Comparison of ENCODE assay signal across 8 cellular contexts in genomic region chr15:70023769-70024491, GRCh38.
A peak's percentile ranks its signal among the peaks of the same experiment; 100 is the strongest.
DNase-seq lines count a peak whose midpoint lies in the region; ATAC-seq and FAIRE-seq lines count a peak whose summit lies in the region.

No MANE protein-coding gene starts in this region.

- peak; percentile 17 for DNase-seq in DMS79 treated with DMSO at 0.1 percent for 48 hours (lab: John Stamatoyannopoulos, UW)
- peak; percentile 14 for DNase-seq in NCI-H2107 treated with DMSO at 0.1 percent for 48 hours (lab: John Stamatoyannopoulos, UW; ENCODE audit: unreplicated experiment)
- DNase-seq in epithelial cell of prostate (ENCODE audit: low read depth, low spot score) = no peak
- peak; percentile 80 for DNase-seq in posterior vena cava (ENCODE audit: low spot score)
- no peak for DNase-seq in neuronal stem cell (ENCODE audit: low spot score)
- no peak for DNase-seq in HTR-8/SVneo (ENCODE audit: insufficient read length, low spot score)

- ATAC-seq in HG03442 (IDR thresholded peaks at IDR 0.05; ENCODE audit: unreplicated experiment) = no peak
- ATAC-seq in HG03460 (IDR thresholded peaks at IDR 0.05; ENCODE audit: unreplicated experiment) = no peak

- H3K27me3 ChIP-seq in neuronal stem cell (ENCODE audit: control insufficient read depth in 3 of 3, insufficient read depth in 3 of 3, low read depth in 1 of 3, low read length in 3 of 3) = peaks cover 0 to 23% (median 0%) of the 10 kb centered on the region in 3 experiments

- H3K23ac ChIP-seq in neuronal stem cell (ENCODE audit: low read depth, low read length, poor library complexity) = no peak overlapping the region

- WGBS in neuronal stem cell (ENCODE audit: extremely low coverage in 2 of 2, insufficient read length in 2 of 2, insufficient replicate concordance in 1 of 2), 2 donors = no CpG with 5 or more reads among the region's 16 CpGs

- no peak overlapping the region for H3K4me3 ChIP-seq in neuronal stem cell (ENCODE audit: low read length in 2 of 2)

- peaks cover 4 to 6% of the 10 kb centered on the region in 2 donors for H3K9me3 ChIP-seq in neuronal stem cell (replicated peaks in 1 of 2; ENCODE audit: control insufficient read depth in 2 of 2, insufficient read depth in 1 of 2, low read depth in 1 of 2, low read length in 2 of 2)

- no peak overlapping the region for H4K91ac ChIP-seq in neuronal stem cell (ENCODE audit: low read depth, low read length, poor library complexity)

- H3K9ac ChIP-seq in neuronal stem cell (ENCODE audit: low read depth, low read length, poor library complexity) = no peak overlapping the region

- H2BK15ac ChIP-seq in neuronal stem cell (ENCODE audit: low read length) = no peak overlapping the region

- no peak overlapping the region for H2BK5ac ChIP-seq in neuronal stem cell (ENCODE audit: low read length)

- H2AFZ ChIP-seq in neuronal stem cell (ENCODE audit: low read length) = no peak overlapping the region

- H3K4me1 ChIP-seq in neuronal stem cell (ENCODE audit: control insufficient read depth in 2 of 2, insufficient read depth in 1 of 2, low read depth in 1 of 2, low read length in 2 of 2) = peaks cover 2 to 7% of the 10 kb centered on the region in 2 donors

- H3K27ac ChIP-seq in epithelial cell of prostate (peak overlapping the region; percentile 64), neuronal stem cell (replicated peaks; ENCODE audit: low read length) (no peak overlapping the region)

- H3K14ac ChIP-seq in neuronal stem cell (ENCODE audit: low read length) = no peak overlapping the region

- no peak overlapping the region for H2BK120ac ChIP-seq in neuronal stem cell (ENCODE audit: low read depth, low read length)

- no peak overlapping the region for H3K18ac ChIP-seq in neuronal stem cell (ENCODE audit: low read length)

- no peak overlapping the region for H2BK12ac ChIP-seq in neuronal stem cell (ENCODE audit: low read length)

- no peak overlapping the region for H4K8ac ChIP-seq in neuronal stem cell (ENCODE audit: low read depth, low read length)

- intact Hi-C loops in posterior vena cava (cut with DNase I) = no loop called here

- no peaks in the 10 kb centered on the region for H3K79me1 ChIP-seq in neuronal stem cell (ENCODE audit: low read depth, low read length)

- no peak overlapping the region for H3K4ac ChIP-seq in neuronal stem cell (ENCODE audit: low read length)

- H3K4me2 ChIP-seq in neuronal stem cell (ENCODE audit: insufficient read depth, low read length, poor library complexity, severe bottlenecking) = no peak overlapping the region

- no peak for FAIRE-seq in HTR-8/SVneo (lab: Jason Lieb, UNC)

- H2AK5ac ChIP-seq in neuronal stem cell (ENCODE audit: low read depth, low read length) = no peak overlapping the region

- no peaks in the 10 kb centered on the region for H3K36me3 ChIP-seq in neuronal stem cell (replicated peaks in 1 of 2; ENCODE audit: control insufficient read depth in 2 of 2, insufficient read depth in 2 of 2, low read length in 2 of 2)

Comparison
In these comparisons a context has a peak if more than half of its experiments do, and no peak if none do; other contexts are left out.
1. DNase-seq: peak in DMS79 treated with DMSO at 0.1 percent for 48 hours (single experiment), NCI-H2107 treated with DMSO at 0.1 percent for 48 hours (single experiment) and posterior vena cava (single experiment); none in epithelial cell of prostate (single experiment), neuronal stem cell (single experiment) and HTR-8/SVneo (single experiment).